In genomic region chr1:218401896-218402770, GRCh38 we compare ENCODE assay signal across 1 cellular context.
TF ChIP-seq lines count a peak whose summit lies in the region.

No MANE protein-coding gene starts in this region.

TF ChIP-seq in HepG2, 621 proteins besides CTCF, POLR2A, EP300 and RAD21 (continued from another document and continues in another):
- TF ChIP-seq, protein P1, sequence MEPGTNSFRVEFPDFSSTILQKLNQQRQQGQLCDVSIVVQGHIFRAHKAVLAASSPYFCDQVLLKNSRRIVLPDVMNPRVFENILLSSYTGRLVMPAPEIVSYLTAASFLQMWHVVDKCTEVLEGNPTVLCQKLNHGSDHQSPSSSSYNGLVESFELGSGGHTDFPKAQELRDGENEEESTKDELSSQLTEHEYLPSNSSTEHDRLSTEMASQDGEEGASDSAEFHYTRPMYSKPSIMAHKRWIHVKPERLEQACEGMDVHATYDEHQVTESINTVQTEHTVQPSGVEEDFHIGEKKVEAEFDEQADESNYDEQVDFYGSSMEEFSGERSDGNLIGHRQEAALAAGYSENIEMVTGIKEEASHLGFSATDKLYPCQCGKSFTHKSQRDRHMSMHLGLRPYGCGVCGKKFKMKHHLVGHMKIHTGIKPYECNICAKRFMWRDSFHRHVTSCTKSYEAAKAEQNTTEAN (CRISPR knock-in tag; conservative IDR thresholded peaks at IDR 0.05) = no peak
- no peak for TF ChIP-seq ZNF883 (CRISPR knock-in tag; IDR thresholded peaks at IDR 0.05; ENCODE audit: not compliant biosample characterization)
- TF ChIP-seq WIZ (CRISPR knock-in tag; IDR thresholded peaks at IDR 0.05) = no peak
- TF ChIP-seq, protein P2, sequence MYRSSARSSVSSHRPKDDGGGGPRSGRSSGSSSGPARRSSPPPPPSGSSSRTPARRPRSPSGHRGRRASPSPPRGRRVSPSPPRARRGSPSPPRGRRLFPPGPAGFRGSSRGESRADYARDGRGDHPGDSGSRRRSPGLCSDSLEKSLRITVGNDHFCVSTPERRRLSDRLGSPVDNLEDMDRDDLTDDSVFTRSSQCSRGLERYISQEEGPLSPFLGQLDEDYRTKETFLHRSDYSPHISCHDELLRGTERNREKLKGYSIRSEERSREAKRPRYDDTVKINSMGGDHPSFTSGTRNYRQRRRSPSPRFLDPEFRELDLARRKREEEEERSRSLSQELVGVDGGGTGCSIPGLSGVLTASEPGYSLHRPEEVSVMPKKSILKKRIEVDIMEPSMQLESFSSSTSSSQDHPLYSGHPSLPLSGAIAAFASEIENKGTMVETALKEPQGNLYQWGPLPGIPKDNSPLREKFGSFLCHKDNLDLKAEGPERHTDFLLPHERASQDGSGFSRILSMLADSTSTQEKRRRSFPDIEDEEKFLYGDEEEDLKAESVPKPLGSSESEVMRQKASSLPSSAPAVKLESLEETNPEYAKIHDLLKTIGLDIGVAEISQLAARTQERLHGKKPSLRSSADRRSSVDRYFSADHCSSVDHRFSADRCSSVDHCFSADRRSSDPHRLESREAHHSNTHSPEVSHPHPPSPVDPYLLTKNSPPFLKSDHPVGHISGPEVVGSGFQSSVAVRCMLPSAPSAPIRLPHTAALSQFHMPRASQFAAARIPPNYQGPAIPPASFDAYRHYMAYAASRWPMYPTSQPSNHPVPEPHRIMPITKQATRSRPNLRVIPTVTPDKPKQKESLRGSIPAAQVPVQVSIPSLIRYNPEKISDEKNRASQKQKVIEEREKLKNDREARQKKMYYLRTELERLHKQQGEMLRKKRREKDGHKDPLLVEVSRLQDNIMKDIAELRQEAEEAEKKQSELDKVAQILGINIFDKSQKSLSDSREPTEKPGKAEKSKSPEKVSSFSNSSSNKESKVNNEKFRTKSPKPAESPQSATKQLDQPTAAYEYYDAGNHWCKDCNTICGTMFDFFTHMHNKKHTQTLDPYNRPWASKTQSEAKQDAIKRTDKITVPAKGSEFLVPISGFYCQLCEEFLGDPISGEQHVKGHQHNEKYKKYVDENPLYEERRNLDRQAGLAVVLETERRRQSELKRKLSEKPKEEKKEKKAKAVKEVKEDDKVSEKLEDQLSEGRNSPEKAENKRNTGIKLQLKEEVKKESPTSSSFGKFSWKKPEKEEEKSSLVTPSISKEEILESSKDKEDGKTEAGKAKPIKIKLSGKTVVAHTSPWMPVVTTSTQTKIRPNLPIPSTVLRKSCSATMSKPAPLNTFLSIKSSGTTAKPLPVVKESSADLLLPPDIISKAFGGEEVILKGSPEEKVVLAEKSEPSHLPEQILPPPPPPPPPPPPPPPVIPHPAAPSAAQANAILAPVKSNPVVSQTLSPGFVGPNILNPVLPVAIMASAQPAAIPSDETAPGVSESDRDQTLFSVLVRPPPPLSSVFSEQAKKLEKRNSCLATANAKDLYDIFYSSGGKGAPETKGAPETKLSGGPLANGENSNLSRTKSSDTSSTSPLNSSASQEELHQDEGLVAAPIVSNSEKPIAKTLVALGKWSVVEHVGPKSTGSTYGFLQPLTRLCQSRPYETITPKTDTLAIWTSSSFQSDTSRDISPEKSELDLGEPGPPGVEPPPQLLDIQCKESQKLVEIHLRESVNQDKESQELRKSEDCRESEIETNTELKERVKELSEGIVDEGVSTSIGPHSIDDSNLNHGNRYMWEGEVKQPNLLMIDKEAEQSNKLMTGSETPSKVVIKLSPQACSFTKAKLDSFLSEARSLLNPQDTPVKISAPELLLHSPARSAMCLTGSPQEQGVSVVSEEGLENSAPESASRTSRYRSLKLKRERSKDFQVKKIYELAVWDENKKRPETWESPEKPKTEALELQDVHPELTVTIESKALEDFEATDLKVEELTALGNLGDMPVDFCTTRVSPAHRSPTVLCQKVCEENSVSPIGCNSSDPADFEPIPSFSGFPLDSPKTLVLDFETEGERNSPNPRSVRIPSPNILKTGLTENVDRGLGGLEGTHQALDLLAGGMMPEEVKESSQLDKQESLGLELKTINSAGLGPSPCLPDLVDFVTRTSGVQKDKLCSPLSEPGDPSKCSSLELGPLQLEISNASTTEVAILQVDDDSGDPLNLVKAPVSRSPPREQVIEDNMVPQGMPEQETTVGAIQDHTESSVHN (CRISPR knock-in tag; IDR thresholded peaks at IDR 0.05) = no peak
- peak; percentile 75 for TF ChIP-seq BCL6 (CRISPR knock-in tag; IDR thresholded peaks at IDR 0.05)
- peak; percentile 83 for TF ChIP-seq TFAP4 (IDR thresholded peaks at IDR 0.05; ENCODE audit: borderline replicate concordance, low read depth)
- TF ChIP-seq ZKSCAN1 (IDR thresholded peaks at IDR 0.05; ENCODE audit: low read length) = no peak
- TF ChIP-seq BHLHE40 (IDR thresholded peaks at IDR 0.05; ENCODE audit: low read length) = no peak
- no peak for TF ChIP-seq ZNF432 (CRISPR knock-in tag; IDR thresholded peaks at IDR 0.05; ENCODE audit: borderline replicate concordance)
- TF ChIP-seq ARHGAP35 (CRISPR knock-in tag; IDR thresholded peaks at IDR 0.05; ENCODE audit: borderline replicate concordance) = no peak
- no peak for TF ChIP-seq KDM5B (CRISPR knock-in tag; IDR thresholded peaks at IDR 0.05; ENCODE audit: borderline replicate concordance)
- TF ChIP-seq, protein P3, sequence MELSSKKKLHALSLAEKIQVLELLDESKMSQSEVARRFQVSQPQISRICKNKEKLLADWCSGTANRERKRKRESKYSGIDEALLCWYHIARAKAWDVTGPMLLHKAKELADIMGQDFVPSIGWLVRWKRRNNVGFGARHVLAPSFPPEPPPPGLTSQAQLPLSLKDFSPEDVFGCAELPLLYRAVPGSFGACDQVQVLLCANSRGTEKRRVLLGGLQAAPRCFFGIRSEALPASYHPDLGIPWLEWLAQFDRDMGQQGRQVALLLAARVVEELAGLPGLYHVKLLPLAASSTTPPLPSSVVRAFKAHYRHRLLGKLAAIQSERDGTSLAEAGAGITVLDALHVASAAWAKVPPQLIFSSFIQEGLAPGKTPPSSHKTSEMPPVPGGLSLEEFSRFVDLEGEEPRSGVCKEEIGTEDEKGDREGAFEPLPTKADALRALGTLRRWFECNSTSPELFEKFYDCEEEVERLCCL (CRISPR knock-in tag; IDR thresholded peaks at IDR 0.05; ENCODE audit: borderline replicate concordance) = no peak
- TF ChIP-seq SRSF1 (optimal IDR thresholded peaks at IDR 0.05; ENCODE audit: low read depth, low read length) = no peak
- TF ChIP-seq SMYD3 (CRISPR knock-in tag; IDR thresholded peaks at IDR 0.05) = no peak
- TF ChIP-seq, protein P4, sequence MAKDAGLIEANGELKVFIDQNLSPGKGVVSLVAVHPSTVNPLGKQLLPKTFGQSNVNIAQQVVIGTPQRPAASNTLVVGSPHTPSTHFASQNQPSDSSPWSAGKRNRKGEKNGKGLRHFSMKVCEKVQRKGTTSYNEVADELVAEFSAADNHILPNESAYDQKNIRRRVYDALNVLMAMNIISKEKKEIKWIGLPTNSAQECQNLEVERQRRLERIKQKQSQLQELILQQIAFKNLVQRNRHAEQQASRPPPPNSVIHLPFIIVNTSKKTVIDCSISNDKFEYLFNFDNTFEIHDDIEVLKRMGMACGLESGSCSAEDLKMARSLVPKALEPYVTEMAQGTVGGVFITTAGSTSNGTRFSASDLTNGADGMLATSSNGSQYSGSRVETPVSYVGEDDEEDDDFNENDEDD (CRISPR knock-in tag; IDR thresholded peaks at IDR 0.05; ENCODE audit: borderline replicate concordance) = no peak
- no peak for TF ChIP-seq ZNF280B (CRISPR knock-in tag; IDR thresholded peaks at IDR 0.05; ENCODE audit: borderline replicate concordance)
- no peak for TF ChIP-seq POGK (CRISPR knock-in tag; conservative IDR thresholded peaks at IDR 0.05)
- no peak for TF ChIP-seq ZNF121 (CRISPR knock-in tag; IDR thresholded peaks at IDR 0.05)
- TF ChIP-seq, protein P5, sequence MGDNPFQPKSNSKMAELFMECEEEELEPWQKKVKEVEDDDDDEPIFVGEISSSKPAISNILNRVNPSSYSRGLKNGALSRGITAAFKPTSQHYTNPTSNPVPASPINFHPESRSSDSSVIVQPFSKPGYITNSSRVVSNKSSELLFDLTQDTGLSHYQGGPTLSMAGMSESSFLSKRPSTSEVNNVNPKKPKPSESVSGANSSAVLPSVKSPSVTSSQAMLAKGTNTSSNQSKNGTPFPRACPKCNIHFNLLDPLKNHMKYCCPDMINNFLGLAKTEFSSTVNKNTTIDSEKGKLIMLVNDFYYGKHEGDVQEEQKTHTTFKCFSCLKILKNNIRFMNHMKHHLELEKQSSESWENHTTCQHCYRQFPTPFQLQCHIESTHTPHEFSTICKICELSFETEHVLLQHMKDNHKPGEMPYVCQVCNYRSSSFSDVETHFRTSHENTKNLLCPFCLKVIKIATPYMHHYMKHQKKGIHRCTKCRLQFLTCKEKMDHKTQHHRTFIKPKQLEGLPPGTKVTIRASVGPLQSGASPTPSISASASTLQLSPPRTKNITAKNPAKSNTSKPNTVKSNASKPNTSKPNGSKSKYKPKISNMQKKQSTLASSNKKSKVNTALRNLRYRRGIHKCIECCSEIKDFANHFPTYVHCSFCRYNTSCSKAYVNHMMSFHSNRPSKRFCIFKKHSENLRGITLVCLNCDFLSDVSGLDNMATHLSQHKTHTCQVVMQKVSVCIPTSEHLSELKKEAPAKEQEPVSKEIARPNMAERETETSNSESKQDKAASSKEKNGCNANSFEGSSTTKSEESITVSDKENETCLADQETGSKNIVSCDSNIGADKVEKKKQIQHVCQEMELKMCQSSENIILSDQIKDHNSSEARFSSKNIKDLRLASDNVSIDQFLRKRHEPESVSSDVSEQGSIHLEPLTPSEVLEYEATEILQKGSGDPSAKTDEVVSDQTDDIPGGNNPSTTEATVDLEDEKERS (CRISPR knock-in tag; IDR thresholded peaks at IDR 0.05) = no peak
- TF ChIP-seq ZNF224 (CRISPR knock-in tag; IDR thresholded peaks at IDR 0.05) = no peak
- TF ChIP-seq EEA1 (CRISPR knock-in tag; IDR thresholded peaks at IDR 0.05; ENCODE audit: borderline replicate concordance) = no peak
- TF ChIP-seq, protein P6, sequence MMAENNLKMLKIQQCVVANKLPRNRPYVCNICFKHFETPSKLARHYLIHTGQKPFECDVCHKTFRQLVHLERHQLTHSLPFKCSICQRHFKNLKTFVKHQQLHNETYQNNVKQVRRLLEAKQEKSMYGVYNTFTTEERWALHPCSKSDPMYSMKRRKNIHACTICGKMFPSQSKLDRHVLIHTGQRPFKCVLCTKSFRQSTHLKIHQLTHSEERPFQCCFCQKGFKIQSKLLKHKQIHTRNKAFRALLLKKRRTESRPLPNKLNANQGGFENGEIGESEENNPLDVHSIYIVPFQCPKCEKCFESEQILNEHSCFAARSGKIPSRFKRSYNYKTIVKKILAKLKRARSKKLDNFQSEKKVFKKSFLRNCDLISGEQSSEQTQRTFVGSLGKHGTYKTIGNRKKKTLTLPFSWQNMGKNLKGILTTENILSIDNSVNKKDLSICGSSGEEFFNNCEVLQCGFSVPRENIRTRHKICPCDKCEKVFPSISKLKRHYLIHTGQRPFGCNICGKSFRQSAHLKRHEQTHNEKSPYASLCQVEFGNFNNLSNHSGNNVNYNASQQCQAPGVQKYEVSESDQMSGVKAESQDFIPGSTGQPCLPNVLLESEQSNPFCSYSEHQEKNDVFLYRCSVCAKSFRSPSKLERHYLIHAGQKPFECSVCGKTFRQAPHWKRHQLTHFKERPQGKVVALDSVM (CRISPR knock-in tag; IDR thresholded peaks at IDR 0.05) = no peak
- no peak for TF ChIP-seq ZNF44 (CRISPR knock-in tag; IDR thresholded peaks at IDR 0.05)
- no peak for TF ChIP-seq ZNF589 (CRISPR knock-in tag; conservative IDR thresholded peaks at IDR 0.05)
- TF ChIP-seq MTA1 (CRISPR knock-in tag; IDR thresholded peaks at IDR 0.05; ENCODE audit: borderline replicate concordance) = no peak
- no peak; the same call in 1 of the 2 replicates for TF ChIP-seq ZNF331 (CRISPR knock-in tag; IDR thresholded peaks at IDR 0.05)
- no peak for TF ChIP-seq DNMT3B (CRISPR knock-in tag; conservative IDR thresholded peaks at IDR 0.05)
- TF ChIP-seq ZNF354B (CRISPR knock-in tag; IDR thresholded peaks at IDR 0.05) = no peak
- TF ChIP-seq, protein P7, sequence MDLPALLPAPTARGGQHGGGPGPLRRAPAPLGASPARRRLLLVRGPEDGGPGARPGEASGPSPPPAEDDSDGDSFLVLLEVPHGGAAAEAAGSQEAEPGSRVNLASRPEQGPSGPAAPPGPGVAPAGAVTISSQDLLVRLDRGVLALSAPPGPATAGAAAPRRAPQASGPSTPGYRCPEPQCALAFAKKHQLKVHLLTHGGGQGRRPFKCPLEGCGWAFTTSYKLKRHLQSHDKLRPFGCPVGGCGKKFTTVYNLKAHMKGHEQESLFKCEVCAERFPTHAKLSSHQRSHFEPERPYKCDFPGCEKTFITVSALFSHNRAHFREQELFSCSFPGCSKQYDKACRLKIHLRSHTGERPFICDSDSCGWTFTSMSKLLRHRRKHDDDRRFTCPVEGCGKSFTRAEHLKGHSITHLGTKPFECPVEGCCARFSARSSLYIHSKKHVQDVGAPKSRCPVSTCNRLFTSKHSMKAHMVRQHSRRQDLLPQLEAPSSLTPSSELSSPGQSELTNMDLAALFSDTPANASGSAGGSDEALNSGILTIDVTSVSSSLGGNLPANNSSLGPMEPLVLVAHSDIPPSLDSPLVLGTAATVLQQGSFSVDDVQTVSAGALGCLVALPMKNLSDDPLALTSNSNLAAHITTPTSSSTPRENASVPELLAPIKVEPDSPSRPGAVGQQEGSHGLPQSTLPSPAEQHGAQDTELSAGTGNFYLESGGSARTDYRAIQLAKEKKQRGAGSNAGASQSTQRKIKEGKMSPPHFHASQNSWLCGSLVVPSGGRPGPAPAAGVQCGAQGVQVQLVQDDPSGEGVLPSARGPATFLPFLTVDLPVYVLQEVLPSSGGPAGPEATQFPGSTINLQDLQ (CRISPR knock-in tag; IDR thresholded peaks at IDR 0.05) = no peak
- TF ChIP-seq AHR (CRISPR knock-in tag; IDR thresholded peaks at IDR 0.05) = no peak
- TF ChIP-seq EZH2 (conservative IDR thresholded peaks at IDR 0.05; ENCODE audit: low read depth, low read length) = no peak
